ENCODE assay signal across 7 cellular contexts in genomic region chrX:40109288-40110008, GRCh38. TPM values are rescaled to one million over a fixed set of nuclear protein-coding genes. Genes with fewer than 3 reads are reported as not detected.
DNase-seq lines count a peak whose midpoint lies in the region; ATAC-seq and TF ChIP-seq lines count a peak whose summit lies in the region.

No MANE protein-coding gene starts in this region.

- H3K27me3 Mint-ChIP-seq in activated T-helper 17 cell treated with anti-CD3 and anti-CD28 coated beads, Interleukin-2, amount 50 U/mL, for 72 hours = no peaks in the 10 kb centered on the region

- in situ Hi-C loops in gastrocnemius medialis (cut with MboI; ENCODE audit: low sequenced_read_pairs in 4 of 4) = no loop called here

- no peaks in the 10 kb centered on the region for H3K36me3 Mint-ChIP-seq in activated T-helper 17 cell treated with anti-CD3 and anti-CD28 coated beads, Interleukin-2, amount 50 U/mL, for 72 hours (ENCODE audit: low read depth)

- H3K27me3 ChIP-seq in iPS DF 6.9 (ENCODE audit: control insufficient read depth, insufficient read depth, low read length) = peaks cover 2% of the 10 kb centered on the region; the same call in 1 of the 2 replicates
- H3K27me3 ChIP-seq in gastrocnemius medialis = peaks cover 0 to 15% (median 7%) of the 10 kb centered on the region in 3 donors

- peak overlapping the region; percentile 32 for H3K4me3 Mint-ChIP-seq in activated T-helper 17 cell treated with anti-CD3 and anti-CD28 coated beads, Interleukin-2, amount 50 U/mL, for 72 hours

- peak overlapping the region; percentile 53 for H3K4me3 ChIP-seq in LNCaP clone FGC (ENCODE audit: low read depth, low read length)
- H3K4me3 ChIP-seq in iPS DF 6.9 (ENCODE audit: low read length) = peak overlapping the region; percentile 37; the same call in 1 of the 2 replicates
- H3K4me3 ChIP-seq in gastrocnemius medialis = peak overlapping the region; percentile 53 to 79 (median 66)

- no CpG with 5 or more reads among the region's 84 CpGs for WGBS in iPS DF 6.9 (ENCODE audit: insufficient coverage, insufficient read length)

- H3K9ac ChIP-seq in ES-I3 (ENCODE audit: low read depth, low read length) = peak overlapping the region; percentile 42; the same call in 1 of the 2 replicates

- peak in 1 of 2 donors; percentile 28 for TF ChIP-seq POLR2A in gastrocnemius medialis (IDR thresholded peaks at IDR 0.05)

- H3K36me3 ChIP-seq in ES-I3 (ENCODE audit: insufficient read depth, low read length) (no peaks in the 10 kb centered on the region), iPS DF 6.9 (ENCODE audit: control insufficient read depth, insufficient read depth, low read length) (no peaks in the 10 kb centered on the region), gastrocnemius medialis (no peaks in the 10 kb centered on the region)

- no peak for ATAC-seq in activated T-helper 17 cell treated with anti-CD3 and anti-CD28 coated beads, Interleukin-2, amount 50 U/mL, for 72 hours (replicated peaks)
- ATAC-seq in gastrocnemius medialis (peak; percentile 21 to 24), HG02610 (IDR thresholded peaks at IDR 0.05; ENCODE audit: unreplicated experiment) (no peak)

- no peak for DNase-seq in LNCaP clone FGC (ENCODE audit: low read depth)
- no peak for DNase-seq in iPS DF 6.9 (ENCODE audit: low read depth, low spot score)
- DNase-seq in gastrocnemius medialis = peak in 1 of 2 donors; percentile 60
- DNase-seq in germinal center (ENCODE audit: low spot score) = no peak

- H3K4me1 Mint-ChIP-seq in activated T-helper 17 cell treated with anti-CD3 and anti-CD28 coated beads, Interleukin-2, amount 50 U/mL, for 72 hours = no peaks in the 10 kb centered on the region

- no peaks in the 10 kb centered on the region for H3K9me3 Mint-ChIP-seq in activated T-helper 17 cell treated with anti-CD3 and anti-CD28 coated beads, Interleukin-2, amount 50 U/mL, for 72 hours

- TF ChIP-seq CTCF in LNCaP clone FGC (IDR thresholded peaks at IDR 0.05; ENCODE audit: control insufficient read depth, extremely low read depth, insufficient read depth) (no peak), gastrocnemius medialis (IDR thresholded peaks at IDR 0.05 in 4 of 5, conservative IDR thresholded peaks at IDR 0.05 in 1 of 5) (no peak)

- H3K27ac Mint-ChIP-seq in activated T-helper 17 cell treated with anti-CD3 and anti-CD28 coated beads, Interleukin-2, amount 50 U/mL, for 72 hours = no peak overlapping the region

- H3K9me3 ChIP-seq in ES-I3 (ENCODE audit: control insufficient read depth, insufficient read depth, low read length) = no peaks in the 10 kb centered on the region
- no peaks in the 10 kb centered on the region for H3K9me3 ChIP-seq in iPS DF 6.9 (ENCODE audit: control insufficient read depth, insufficient read depth, low read length)
- no peaks in the 10 kb centered on the region for H3K9me3 ChIP-seq in gastrocnemius medialis

- intact Hi-C loops in gastrocnemius medialis (cut with DNase I; ENCODE audit: low total_unique reads) = loop anchor here (1.0 to 2.0 kb wide), 4 partner anchors 15 to 67 kb away; no protein-coding TSS in a partner anchor

- H3K27ac ChIP-seq in iPS DF 6.9 (ENCODE audit: low read length) (no peak overlapping the region), gastrocnemius medialis (peak overlapping the region; percentile 86 to 95 (median 92))

- H3K4me1 ChIP-seq in ES-I3 (ENCODE audit: insufficient read depth, low read length) = peaks cover 2% of the 10 kb centered on the region; the same call in 1 of the 2 replicates
- peaks cover 2% of the 10 kb centered on the region for H3K4me1 ChIP-seq in iPS DF 6.9 (ENCODE audit: control insufficient read depth, insufficient read depth, low read length)
- peaks cover 6 to 12% of the 10 kb centered on the region in 2 donors for H3K4me1 ChIP-seq in gastrocnemius medialis

RNA-seq across cellular contexts. Expression of gene BCOR, which starts 11.7 kb away (rescaled TPM):
- total RNA-seq in activated T-helper 17 cell treated with anti-CD3 and anti-CD28 coated beads, Interleukin-2, amount 50 U/mL, for 72 hours = 10 to 100 TPM; 38.9 to 63.2 TPM
- total RNA-seq in gastrocnemius medialis = 10 to 100 TPM in 3 of 4 donors, 1 to 10 TPM in 1; 6.5 to 43.8 (median 18.4) TPM

Comparison
In these comparisons a context has a peak if more than half of its experiments do, and no peak if none do; other contexts are left out.
1. ATAC-seq: peak in gastrocnemius medialis (2 of 2); none in activated T-helper 17 cell treated with anti-CD3 and anti-CD28 coated beads, Interleukin-2, amount 50 U/mL, for 72 hours (single experiment) and HG02610 (single experiment).
2. Peak in every context shown above with its lines, with median percentiles within 50 percentile points of each other: H3K4me3 ChIP-seq.